7 cellular contexts compared by ENCODE assay signal in the genomic region with DNA sequence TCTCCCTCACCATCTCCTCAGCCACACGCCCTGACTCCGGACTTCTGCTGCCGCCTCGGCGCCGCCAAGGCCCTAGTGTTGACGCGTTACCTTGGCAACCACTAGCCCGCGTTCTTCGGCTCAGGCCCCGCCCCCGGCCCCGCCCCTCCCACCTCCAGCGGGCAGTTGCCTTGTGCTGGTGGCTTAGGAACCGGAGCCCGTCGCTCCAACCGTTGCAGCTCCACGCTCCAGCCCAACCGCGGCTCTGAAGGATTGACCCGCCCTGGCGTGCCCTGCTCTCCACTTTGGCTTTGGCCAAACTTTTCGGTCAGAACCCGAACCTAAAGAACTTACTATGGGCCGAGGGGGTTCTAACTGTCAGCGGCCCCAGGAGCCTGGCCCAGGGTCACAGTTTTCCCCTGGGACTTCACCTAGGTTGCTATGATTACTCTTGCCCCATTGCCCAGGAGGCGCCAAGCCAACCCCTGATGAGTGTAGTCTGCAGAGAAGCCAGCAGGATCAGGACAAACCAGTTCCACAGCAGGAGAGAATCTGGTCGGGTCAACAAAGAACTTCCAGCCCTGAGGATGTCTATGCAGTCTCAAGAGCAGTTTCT. TPM values are rescaled to one million over a fixed set of nuclear protein-coding genes. Genes with fewer than 3 reads are reported as not detected.
DNase-seq lines count a peak whose midpoint lies in the region; ATAC-seq and TF ChIP-seq lines count a peak whose summit lies in the region.

A gene with protein sequence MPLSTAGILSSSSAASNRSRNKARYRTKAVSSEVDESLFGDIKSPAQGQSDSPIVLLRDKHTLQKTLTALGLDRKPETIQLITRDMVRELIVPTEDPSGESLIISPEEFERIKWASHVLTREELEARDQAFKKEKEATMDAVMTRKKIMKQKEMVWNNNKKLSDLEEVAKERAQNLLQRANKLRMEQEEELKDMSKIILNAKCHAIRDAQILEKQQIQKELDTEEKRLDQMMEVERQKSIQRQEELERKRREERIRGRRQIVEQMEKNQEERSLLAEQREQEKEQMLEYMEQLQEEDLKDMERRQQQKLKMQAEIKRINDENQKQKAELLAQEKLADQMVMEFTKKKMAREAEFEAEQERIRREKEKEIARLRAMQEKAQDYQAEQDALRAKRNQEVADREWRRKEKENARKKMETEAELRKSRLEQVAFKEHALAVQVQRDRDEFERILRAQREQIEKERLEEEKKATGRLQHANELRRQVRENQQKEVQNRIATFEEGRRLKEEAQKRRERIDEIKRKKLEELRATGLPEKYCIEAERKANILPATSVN (minus strand): TSS at position 80 of the 595 bp plus-strand sequence. CDS start 67 bp downstream, at position 13.

- no peaks in the 10 kb centered on the region for H4K20me1 ChIP-seq in GM23338 (replicated peaks; ENCODE audit: insufficient read depth)

- TF ChIP-seq CTCF in GM23338 (conservative IDR thresholded peaks at IDR 0.05; ENCODE audit: low read depth in 2 of 2): no peak

- H3K79me2 ChIP-seq in GM23338 (replicated peaks; ENCODE audit: insufficient read depth): no peaks in the 10 kb centered on the region

- H3K4me1 Mint-ChIP-seq in GM23338: peaks cover 15% of the 10 kb centered on the region

- H3K9me2 ChIP-seq in GM23338 (ENCODE audit: insufficient read depth): no peaks in the 10 kb centered on the region

- peaks cover 19% of the 10 kb centered on the region for H3K27me3 Mint-ChIP-seq in GM23338 (ENCODE audit: insufficient read depth, low read depth, poor library complexity)

- peaks cover 12% of the 10 kb centered on the region for H3K4me1 ChIP-seq in GM23338 (ENCODE audit: insufficient read depth)

- H3F3A ChIP-seq in GM23338 (replicated peaks; ENCODE audit: low read depth): no peaks in the 10 kb centered on the region

- DNase-seq in GM23338 (ENCODE audit: low spot score) (peak; percentile 97), NCI-H2196 treated with DMSO at 0.1 percent for 48 hours (lab: John Stamatoyannopoulos, UW; ENCODE audit: unreplicated experiment) (peak; percentile 78), dermis blood vessel endothelial cell (peak; percentile 84), lung microvascular endothelial cell (ENCODE audit: low read depth in 2 of 2) (peak; percentile 66 to 85), epidermal melanocyte (ENCODE audit: insufficient read length, low spot score) (no peak), kidney glomerular epithelial cell (lab: John Stamatoyannopoulos, UW) (no peak)

- H3K36me3 Mint-ChIP-seq in GM23338 (ENCODE audit: low read depth): peaks cover 3% of the 10 kb centered on the region; the same call in 1 of the 3 replicates

- ATAC-seq in GM23338 (peak; percentile 96), GM19395 (IDR thresholded peaks at IDR 0.05; ENCODE audit: unreplicated experiment) (no peak)

- H3K9me3 Mint-ChIP-seq in GM23338: peaks cover 9% of the 10 kb centered on the region; the same call in 2 of the 3 replicates

- no peak within 1 kb of the TSS for H3K27ac ChIP-seq in GM23338 (ENCODE audit: low read depth)

- no peaks in the 10 kb centered on the region for H3K36me3 ChIP-seq in GM23338 (ENCODE audit: insufficient read depth)

- H3K4me2 ChIP-seq in GM23338: peak within 1 kb of the TSS; percentile 79

- peak within 1 kb of the TSS; percentile 57 for H3K4me3 ChIP-seq in GM23338

- peaks cover 17% of the 10 kb centered on the region for H3K27me3 ChIP-seq in GM23338 (ENCODE audit: insufficient read depth)

- peak within 1 kb of the TSS; percentile 52 for H3K4me3 Mint-ChIP-seq in GM23338

- H2AFZ ChIP-seq in GM23338: peak within 1 kb of the TSS; percentile 94

- no peak within 1 kb of the TSS; the same call in 1 of the 2 replicates for H3K27ac Mint-ChIP-seq in GM23338

TF ChIP-seq in GM23338, 12 proteins besides CTCF, POLR2A, EP300 and RAD21:
- TF ChIP-seq, protein P1, sequence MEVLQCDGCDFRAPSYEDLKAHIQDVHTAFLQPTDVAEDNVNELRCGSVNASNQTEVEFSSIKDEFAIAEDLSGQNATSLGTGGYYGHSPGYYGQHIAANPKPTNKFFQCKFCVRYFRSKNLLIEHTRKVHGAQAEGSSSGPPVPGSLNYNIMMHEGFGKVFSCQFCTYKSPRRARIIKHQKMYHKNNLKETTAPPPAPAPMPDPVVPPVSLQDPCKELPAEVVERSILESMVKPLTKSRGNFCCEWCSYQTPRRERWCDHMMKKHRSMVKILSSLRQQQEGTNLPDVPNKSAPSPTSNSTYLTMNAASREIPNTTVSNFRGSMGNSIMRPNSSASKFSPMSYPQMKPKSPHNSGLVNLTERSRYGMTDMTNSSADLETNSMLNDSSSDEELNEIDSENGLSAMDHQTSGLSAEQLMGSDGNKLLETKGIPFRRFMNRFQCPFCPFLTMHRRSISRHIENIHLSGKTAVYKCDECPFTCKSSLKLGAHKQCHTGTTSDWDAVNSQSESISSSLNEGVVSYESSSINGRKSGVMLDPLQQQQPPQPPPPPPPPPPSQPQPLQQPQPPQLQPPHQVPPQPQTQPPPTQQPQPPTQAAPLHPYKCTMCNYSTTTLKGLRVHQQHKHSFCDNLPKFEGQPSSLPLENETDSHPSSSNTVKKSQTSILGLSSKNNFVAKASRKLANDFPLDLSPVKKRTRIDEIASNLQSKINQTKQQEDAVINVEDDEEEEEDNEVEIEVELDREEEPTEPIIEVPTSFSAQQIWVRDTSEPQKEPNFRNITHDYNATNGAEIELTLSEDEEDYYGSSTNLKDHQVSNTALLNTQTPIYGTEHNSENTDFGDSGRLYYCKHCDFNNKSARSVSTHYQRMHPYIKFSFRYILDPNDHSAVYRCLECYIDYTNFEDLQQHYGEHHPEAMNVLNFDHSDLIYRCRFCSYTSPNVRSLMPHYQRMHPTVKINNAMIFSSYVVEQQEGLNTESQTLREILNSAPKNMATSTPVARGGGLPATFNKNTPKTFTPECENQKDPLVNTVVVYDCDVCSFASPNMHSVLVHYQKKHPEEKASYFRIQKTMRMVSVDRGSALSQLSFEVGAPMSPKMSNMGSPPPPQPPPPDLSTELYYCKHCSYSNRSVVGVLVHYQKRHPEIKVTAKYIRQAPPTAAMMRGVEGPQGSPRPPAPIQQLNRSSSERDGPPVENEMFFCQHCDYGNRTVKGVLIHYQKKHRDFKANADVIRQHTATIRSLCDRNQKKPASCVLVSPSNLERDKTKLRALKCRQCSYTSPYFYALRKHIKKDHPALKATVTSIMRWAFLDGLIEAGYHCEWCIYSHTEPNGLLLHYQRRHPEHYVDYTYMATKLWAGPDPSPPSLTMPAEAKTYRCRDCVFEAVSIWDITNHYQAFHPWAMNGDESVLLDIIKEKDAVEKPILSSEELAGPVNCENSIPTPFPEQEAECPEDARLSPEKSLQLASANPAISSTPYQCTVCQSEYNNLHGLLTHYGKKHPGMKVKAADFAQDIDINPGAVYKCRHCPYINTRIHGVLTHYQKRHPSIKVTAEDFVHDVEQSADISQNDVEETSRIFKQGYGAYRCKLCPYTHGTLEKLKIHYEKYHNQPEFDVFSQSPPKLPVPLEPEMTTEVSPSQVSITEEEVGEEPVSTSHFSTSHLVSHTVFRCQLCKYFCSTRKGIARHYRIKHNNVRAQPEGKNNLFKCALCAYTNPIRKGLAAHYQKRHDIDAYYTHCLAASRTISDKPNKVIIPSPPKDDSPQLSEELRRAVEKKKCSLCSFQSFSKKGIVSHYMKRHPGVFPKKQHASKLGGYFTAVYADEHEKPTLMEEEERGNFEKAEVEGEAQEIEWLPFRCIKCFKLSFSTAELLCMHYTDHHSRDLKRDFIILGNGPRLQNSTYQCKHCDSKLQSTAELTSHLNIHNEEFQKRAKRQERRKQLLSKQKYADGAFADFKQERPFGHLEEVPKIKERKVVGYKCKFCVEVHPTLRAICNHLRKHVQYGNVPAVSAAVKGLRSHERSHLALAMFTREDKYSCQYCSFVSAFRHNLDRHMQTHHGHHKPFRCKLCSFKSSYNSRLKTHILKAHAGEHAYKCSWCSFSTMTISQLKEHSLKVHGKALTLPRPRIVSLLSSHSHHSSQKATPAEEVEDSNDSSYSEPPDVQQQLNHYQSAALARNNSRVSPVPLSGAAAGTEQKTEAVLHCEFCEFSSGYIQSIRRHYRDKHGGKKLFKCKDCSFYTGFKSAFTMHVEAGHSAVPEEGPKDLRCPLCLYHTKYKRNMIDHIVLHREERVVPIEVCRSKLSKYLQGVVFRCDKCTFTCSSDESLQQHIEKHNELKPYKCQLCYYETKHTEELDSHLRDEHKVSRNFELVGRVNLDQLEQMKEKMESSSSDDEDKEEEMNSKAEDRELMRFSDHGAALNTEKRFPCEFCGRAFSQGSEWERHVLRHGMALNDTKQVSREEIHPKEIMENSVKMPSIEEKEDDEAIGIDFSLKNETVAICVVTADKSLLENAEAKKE (CRISPR knock-in tag; IDR thresholded peaks at IDR 0.05): 0 out of 2 replicates have a peak, but pooled peaks have one; percentile 35
- TF ChIP-seq CREB1 (CRISPR knock-in tag; IDR thresholded peaks at IDR 0.05; ENCODE audit: low read depth) (no peak), ZNF114 (CRISPR knock-in tag; IDR thresholded peaks at IDR 0.05) (0 out of 2 replicates have a peak, but pooled peaks have one; percentile 28)

RNA-seq across cellular contexts. Expression of the gene that starts here (rescaled TPM):
- total RNA-seq in GM23338 (2014; rRNA removed; shearing (Covaris generic)): not detected in 2 replicates
- polyA plus RNA-seq in GM23338 (2016; fragmentation: Nextera tagmentation; extraction: Ambion mirVana): 0.19 and 0.36 TPM in 2 replicates
- total RNA-seq in dermis blood vessel endothelial cell: 0.17 and 0.19 TPM in 2 replicates
- under 0.01 and 0.22 TPM in 2 replicates for total RNA-seq in lung microvascular endothelial cell

Comparison
In these comparisons a context has a peak if more than half of its experiments do, and no peak if none do; other contexts are left out.
1. Peak in DNase-seq, ATAC-seq, H3K4me3 ChIP-seq and H3K4me2 ChIP-seq in GM23338; RNA of the gene not detected or under 1 TPM.
2. Peak in DNase-seq in dermis blood vessel endothelial cell; RNA of the gene not detected or under 1 TPM.
3. Peak in DNase-seq in lung microvascular endothelial cell; RNA of the gene not detected or under 1 TPM.